Comparison of ENCODE assay signal across 10 cellular contexts in genomic region chr3:99012051-99012450, GRCh38.
DNase-seq lines count a peak whose midpoint lies in the region; ATAC-seq, FAIRE-seq and TF ChIP-seq lines count a peak whose summit lies in the region.
"Had no signal": no experiment of that assay in that cellular context is flagged by ENCODE, and none has a peak within 500 bp of the region (broad histone marks: within the 10 kb centered on the region; RNA-seq: fewer than 3 reads in every experiment).

No MANE protein-coding gene starts in this region.

- H3K36me3 Mint-ChIP-seq in nephron (ENCODE audit: low read depth) (no peaks in the 10 kb centered on the region), progenitor cell of endocrine pancreas (ENCODE audit: insufficient read depth) (no peaks in the 10 kb centered on the region), T-helper 17 cell (ENCODE audit: low read depth) (no peaks in the 10 kb centered on the region)

- TF ChIP-seq POLR2A in H54 (IDR thresholded peaks at IDR 0.05; ENCODE audit: low read depth, low read length) = no peak
- no peak for TF ChIP-seq POLR2A in erythroblast (IDR thresholded peaks at IDR 0.05; ENCODE audit: low read length)

- H3K4me1 Mint-ChIP-seq in nephron (no peaks in the 10 kb centered on the region), progenitor cell of endocrine pancreas (ENCODE audit: low read depth) (no peaks in the 10 kb centered on the region), T-helper 17 cell (no peaks in the 10 kb centered on the region)

- no peak for DNase-seq in H54 (ENCODE audit: insufficient read length, low spot score)
- no peak for DNase-seq in stimulated activated CD4-positive, alpha-beta T cell treated with anti-CD3 and anti-CD28 coated beads, Interleukin-1b, Interleukin-23, amount 100 ng/mL, for 48 hours
- DNase-seq in erythroblast (lab: John Stamatoyannopoulos, UW) = no peak
- no peak for DNase-seq in progenitor cell of endocrine pancreas (ENCODE audit: low spot score, unreplicated experiment)
- DNase-seq in T-helper 17 cell = no peak
- DNase-seq: NCI-H1092 treated with DMSO at 0.1 percent for 48 hours had no signal

- H3K9me3 ChIP-seq in T-helper 17 cell (ENCODE audit: control insufficient read depth, low read length, poor library complexity, severe bottlenecking) = no peaks in the 10 kb centered on the region
- H3K9me3 ChIP-seq: adrenal gland had no signal

- H3K4me3 Mint-ChIP-seq in nephron (no peak overlapping the region), progenitor cell of endocrine pancreas (ENCODE audit: low read depth) (no peak overlapping the region), T-helper 17 cell (no peak overlapping the region)

- H3K27me3 Mint-ChIP-seq in nephron (ENCODE audit: low read depth) (no peaks in the 10 kb centered on the region), progenitor cell of endocrine pancreas (no peaks in the 10 kb centered on the region), T-helper 17 cell (no peaks in the 10 kb centered on the region)

- H3K9me3 Mint-ChIP-seq in nephron = no peaks in the 10 kb centered on the region
- H3K9me3 Mint-ChIP-seq in progenitor cell of endocrine pancreas (ENCODE audit: low read depth) = peaks cover 3% of the 10 kb centered on the region

- peak; percentile 68 for FAIRE-seq in H54 (lab: Jason Lieb, UNC)

- H3K27ac Mint-ChIP-seq in nephron = peak overlapping the region in 2 of 3 experiments; percentile 20 to 33
- H3K27ac Mint-ChIP-seq in progenitor cell of endocrine pancreas = no peak overlapping the region
- H3K27ac Mint-ChIP-seq in T-helper 17 cell = no peak overlapping the region

- no peak for TF ChIP-seq CTCF in nephron (IDR thresholded peaks at IDR 0.05; ENCODE audit: unreplicated experiment in 3 of 3)
- TF ChIP-seq CTCF in progenitor cell of endocrine pancreas (IDR thresholded peaks at IDR 0.05; ENCODE audit: unreplicated experiment) = no peak

- ATAC-seq in GM18861 (IDR thresholded peaks at IDR 0.05; ENCODE audit: unreplicated experiment) = peak; percentile 94
- ATAC-seq in HG03571 (IDR thresholded peaks at IDR 0.05; ENCODE audit: unreplicated experiment) = peak; percentile 95
- no peak for ATAC-seq in T-helper 17 cell

Comparison
In these comparisons a context has a peak if more than half of its experiments do, and no peak if none do; other contexts are left out.
1. H3K27ac Mint-ChIP-seq: peak in nephron (2 of 3); none in progenitor cell of endocrine pancreas (single experiment) and T-helper 17 cell (single experiment).